Comparison of ENCODE assay signal across 9 cellular contexts in genomic region chr1:54413295-54413694, GRCh38. TPM values are rescaled to one million over a fixed set of nuclear protein-coding genes. Genes with fewer than 3 reads are reported as not detected.
DNase-seq lines count a peak whose midpoint lies in the region; ATAC-seq and TF ChIP-seq lines count a peak whose summit lies in the region.
"Had no signal": no experiment of that assay in that cellular context is flagged by ENCODE, and none has a peak within 500 bp of the region (broad histone marks: within the 10 kb centered on the region; RNA-seq: fewer than 3 reads in every experiment).

No MANE protein-coding gene starts in this region.

- no peak for DNase-seq in activated naive CD4-positive, alpha-beta T cell treated with Interleukin-2 at 50 U/mL for 16 hours
- DNase-seq in astrocyte of the hippocampus (ENCODE audit: low read depth, low spot score) (peak; percentile 16), left lobe of liver (ENCODE audit: low spot score) (no peak), upper lobe of right lung (no peak), RPMI8226 (no peak)

- no peaks in the 10 kb centered on the region for H3K36me3 ChIP-seq in upper lobe of right lung
- H3K36me3 ChIP-seq: neutrophil had no signal

- no peaks in the 10 kb centered on the region for H3K36me3 Mint-ChIP-seq in activated naive CD4-positive, alpha-beta T cell treated with anti-CD3 and anti-CD28 coated beads, Interleukin-2, amount 50 U/mL, for 24 hours

- no peaks in the 10 kb centered on the region for H3K27me3 Mint-ChIP-seq in activated naive CD4-positive, alpha-beta T cell treated with anti-CD3 and anti-CD28 coated beads, Interleukin-2, amount 50 U/mL, for 24 hours

- no peaks in the 10 kb centered on the region for H3K9me3 Mint-ChIP-seq in activated naive CD4-positive, alpha-beta T cell treated with anti-CD3 and anti-CD28 coated beads, Interleukin-2, amount 50 U/mL, for 24 hours

- H3K27ac Mint-ChIP-seq in activated naive CD4-positive, alpha-beta T cell treated with anti-CD3 and anti-CD28 coated beads, Interleukin-2, amount 50 U/mL, for 24 hours = no peak overlapping the region

- intact Hi-C loops in upper lobe of right lung (cut with DNase I) = no loop called here

- TF ChIP-seq CTCF in upper lobe of right lung (IDR thresholded peaks at IDR 0.05) = no peak

- no peak overlapping the region for H3K4me3 ChIP-seq in upper lobe of right lung

- peaks cover 51% of the 10 kb centered on the region for H3K4me1 Mint-ChIP-seq in activated naive CD4-positive, alpha-beta T cell treated with anti-CD3 and anti-CD28 coated beads, Interleukin-2, amount 50 U/mL, for 24 hours

- ATAC-seq in left lobe of liver (peak; percentile 67), upper lobe of right lung (peak; percentile 30), GM21619 (IDR thresholded peaks at IDR 0.05; ENCODE audit: unreplicated experiment) (no peak), HG03460 (IDR thresholded peaks at IDR 0.05; ENCODE audit: unreplicated experiment) (no peak)

- peak overlapping the region; percentile 4 for H3K27ac ChIP-seq in upper lobe of right lung
- H3K27ac ChIP-seq: neutrophil had no signal

- H3K27me3 ChIP-seq in upper lobe of right lung = no peaks in the 10 kb centered on the region

- no peaks in the 10 kb centered on the region for H3K9me3 ChIP-seq in upper lobe of right lung
- H3K9me3 ChIP-seq: neutrophil had no signal

- peak overlapping the region; percentile 49 for H3K4me3 Mint-ChIP-seq in activated naive CD4-positive, alpha-beta T cell treated with anti-CD3 and anti-CD28 coated beads, Interleukin-2, amount 50 U/mL, for 24 hours

- peaks cover 11% of the 10 kb centered on the region for H3K4me1 ChIP-seq in upper lobe of right lung

RNA-seq across cellular contexts. Expression of gene SSBP3, which starts 7.1 kb away (rescaled TPM):
- total RNA-seq in left lobe of liver = 21.7 TPM
- total RNA-seq in upper lobe of right lung = 40.4 TPM

Comparison
In these comparisons a context has a peak if more than half of its experiments do, and no peak if none do; other contexts are left out.
1. ATAC-seq: peak in left lobe of liver (single experiment) and upper lobe of right lung (single experiment); none in GM21619 (single experiment) and HG03460 (single experiment).